In the genomic region with DNA sequence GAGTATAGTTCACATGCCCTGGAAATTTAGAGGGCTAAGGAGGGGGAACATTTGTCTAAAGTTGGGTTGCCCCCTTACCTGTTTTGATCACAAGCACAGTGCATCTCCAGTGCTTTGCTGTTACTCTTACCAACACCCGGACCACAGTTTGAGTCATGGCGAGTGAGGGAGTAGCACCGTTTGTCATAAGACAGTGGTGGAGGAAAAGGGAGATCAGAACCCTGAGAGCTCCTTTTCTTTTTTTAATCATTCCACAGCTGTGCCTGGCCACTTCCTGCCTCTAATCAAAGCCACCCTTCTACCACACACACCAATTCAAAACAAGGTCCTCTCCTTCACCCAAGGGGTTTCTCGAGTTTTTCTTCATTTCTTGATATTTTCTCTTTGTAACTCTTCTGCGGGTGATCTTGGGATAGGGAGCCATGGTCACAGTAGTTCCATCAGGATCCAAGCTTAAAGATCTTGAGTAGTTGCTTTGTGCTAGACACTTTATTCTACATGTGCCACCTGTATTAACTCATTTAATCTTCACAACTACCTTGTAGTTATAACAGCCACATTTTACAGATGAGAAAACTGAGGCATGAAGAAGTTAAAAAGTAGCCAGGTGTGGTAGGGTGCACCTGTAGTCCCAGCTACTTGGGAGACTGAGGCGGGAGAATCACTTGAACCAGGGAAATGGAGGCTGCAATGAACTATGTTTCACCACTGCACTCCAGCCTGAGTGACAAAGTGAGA, we compare ENCODE assay signal across 9 cellular contexts. TPM values are rescaled to one million over a fixed set of nuclear protein-coding genes. Genes with fewer than 3 reads are reported as not detected.
A peak's percentile ranks its signal among the peaks of the same experiment; 100 is the strongest.
DNase-seq lines count a peak whose midpoint lies in the region; ATAC-seq, FAIRE-seq and TF ChIP-seq lines count a peak whose summit lies in the region.
"Had no signal": no experiment of that assay in that cellular context is flagged by ENCODE, and none has a peak within 500 bp of the region (broad histone marks: within the 10 kb centered on the region; RNA-seq: fewer than 3 reads in every experiment).

No MANE protein-coding gene starts in this region.

- peaks cover 48% of the 10 kb centered on the region for H3K4me1 Mint-ChIP-seq in T-helper 1 cell treated with Interleukin-12 subunit alpha and Interleukin-12 subunit beta and Interleukin-4 antibody, amounts not matched to agents 30 μg/mL and 1 μg/mL, for 36 hours (ENCODE audit: low read depth)

- no peaks in the 10 kb centered on the region for H3K9me3 Mint-ChIP-seq in T-helper 1 cell treated with Interleukin-12 subunit alpha and Interleukin-12 subunit beta and Interleukin-4 antibody, amounts not matched to agents 30 μg/mL and 1 μg/mL, for 36 hours

- H3K4me3 Mint-ChIP-seq in T-helper 1 cell treated with Interleukin-12 subunit alpha and Interleukin-12 subunit beta and Interleukin-4 antibody, amounts not matched to agents 30 μg/mL and 1 μg/mL, for 36 hours, result peak overlapping the region; percentile 60

- TF ChIP-seq CTCF in GM12865 (IDR thresholded peaks at IDR 0.05; ENCODE audit: insufficient read depth, low read depth, low read length, missing control alignments) (no peak), bronchial epithelial cell (IDR thresholded peaks at IDR 0.05; ENCODE audit: insufficient read depth, low read length, severe bottlenecking) (no peak)

- H3K36me3 Mint-ChIP-seq in T-helper 1 cell treated with Interleukin-12 subunit alpha and Interleukin-12 subunit beta and Interleukin-4 antibody, amounts not matched to agents 30 μg/mL and 1 μg/mL, for 36 hours (ENCODE audit: low read depth), result no peaks in the 10 kb centered on the region

- H3K27me3 ChIP-seq in bronchial epithelial cell (ENCODE audit: control insufficient read depth, insufficient read depth, low read length), result no peaks in the 10 kb centered on the region

- H3K27ac Mint-ChIP-seq in T-helper 1 cell treated with Interleukin-12 subunit alpha and Interleukin-12 subunit beta and Interleukin-4 antibody, amounts not matched to agents 30 μg/mL and 1 μg/mL, for 36 hours, result peak overlapping the region; percentile 94

- H3K36me3 ChIP-seq in bronchial epithelial cell (ENCODE audit: control insufficient read depth, insufficient read depth, low read length), result no peaks in the 10 kb centered on the region

- no peak for FAIRE-seq in bronchial epithelial cell (lab: Jason Lieb, UNC)

- H3K4me3 ChIP-seq in GM12865 (ENCODE audit: low read depth, low read length) (peak overlapping the region; percentile 51), bronchial epithelial cell (ENCODE audit: low read depth, low read length) (no peak overlapping the region)

- no peak for ATAC-seq in GM21576 (IDR thresholded peaks at IDR 0.05; ENCODE audit: unreplicated experiment)
- no peak for ATAC-seq in GM21423 (IDR thresholded peaks at IDR 0.05; ENCODE audit: unreplicated experiment)
- ATAC-seq in GM18867 (IDR thresholded peaks at IDR 0.05; ENCODE audit: unreplicated experiment), result no peak

- peak; percentile 77 for DNase-seq in GM12865 (ENCODE audit: low read depth)
- peak; percentile 15 for DNase-seq in bronchial epithelial cell (ENCODE audit: low read depth)
- DNase-seq in stimulated activated CD4-positive, alpha-beta T cell treated with anti-CD3 and anti-CD28 coated beads, Interleukin-1b, Interleukin-23, amount 100 ng/mL, for 48 hours, result peak; percentile 77
- DNase-seq in epidermal melanocyte (ENCODE audit: insufficient read length, low spot score), result no peak

- H3K27me3 Mint-ChIP-seq in T-helper 1 cell treated with Interleukin-12 subunit alpha and Interleukin-12 subunit beta and Interleukin-4 antibody, amounts not matched to agents 30 μg/mL and 1 μg/mL, for 36 hours (ENCODE audit: low read depth), result peaks cover 1% of the 10 kb centered on the region

RNA-seq across cellular contexts. Expression of a gene that starts 5.0 kb away (rescaled TPM):
- not detected in 2 replicates for total RNA-seq in bronchial epithelial cell
- total RNA-seq: mononuclear cell had no signal

RNA-seq across cellular contexts. Expression of a gene that starts 15.1 kb away (rescaled TPM):
- 64.9 and 73.7 TPM in 2 replicates for total RNA-seq in bronchial epithelial cell

RNA-seq across cellular contexts. Expression of a gene that starts 49.5 kb away (rescaled TPM):
- 0.26 and 0.51 TPM in 2 replicates for total RNA-seq in bronchial epithelial cell
